In genomic region chr6:35935469-35935868, GRCh38 we compare ENCODE assay signal across 37 cellular contexts.
"Had no signal": no experiment of that assay in that cellular context is flagged by ENCODE, and none has a peak within 500 bp of the region (broad histone marks: within the 10 kb centered on the region; RNA-seq: fewer than 3 reads in every experiment).

No MANE protein-coding gene starts in this region.

- DNase-seq: Karpas-422, Kasumi-1, MG63, MM.1S, MV-4-11, NCI-H1048, NCI-H1092, NCI-H1092 treated with DMSO at 0.1 percent for 48 hours, NCI-H1105, NCI-H1105 treated with DMSO at 0.1 percent for 48 hours, NCI-H1417, NCI-H1417 treated with DMSO at 0.1 percent for 48 hours, NCI-H1436, NCI-H1436 treated with DMSO at 0.1 percent for 48 hours, NCI-H146, NCI-H1694, NCI-H1694 treated with DMSO at 0.1 percent for 48 hours, NCI-H187, NCI-H187 treated with DMSO at 0.1 percent for 48 hours, NCI-H1930, NCI-H2029, NCI-H2029 treated with DMSO at 0.1 percent for 48 hours, NCI-H2081, NCI-H2081 treated with DMSO at 0.1 percent for 48 hours, NCI-H2107, NCI-H2171, NCI-H2171 treated with DMSO at 0.1 percent for 48 hours, NCI-H2227 treated with DMSO at 0.1 percent for 48 hours, NCI-H226, NCI-H345, NCI-H446, NCI-H446 treated with DMSO at 0.1 percent for 48 hours, NCI-H510A, NCI-H510A treated with DMSO at 0.1 percent for 48 hours, NCI-H524, NCI-H524 treated with DMSO at 0.1 percent for 48 hours, NCI-H526 had no signal

- H3K4me3 ChIP-seq: MG63 had no signal

- H3K36me3 ChIP-seq: MG63 had no signal

- H3K9me3 ChIP-seq: MG63 had no signal

- H3K27me3 ChIP-seq: MG63 had no signal
